Comparison of ENCODE assay signal across 15 cellular contexts in the genomic region with DNA sequence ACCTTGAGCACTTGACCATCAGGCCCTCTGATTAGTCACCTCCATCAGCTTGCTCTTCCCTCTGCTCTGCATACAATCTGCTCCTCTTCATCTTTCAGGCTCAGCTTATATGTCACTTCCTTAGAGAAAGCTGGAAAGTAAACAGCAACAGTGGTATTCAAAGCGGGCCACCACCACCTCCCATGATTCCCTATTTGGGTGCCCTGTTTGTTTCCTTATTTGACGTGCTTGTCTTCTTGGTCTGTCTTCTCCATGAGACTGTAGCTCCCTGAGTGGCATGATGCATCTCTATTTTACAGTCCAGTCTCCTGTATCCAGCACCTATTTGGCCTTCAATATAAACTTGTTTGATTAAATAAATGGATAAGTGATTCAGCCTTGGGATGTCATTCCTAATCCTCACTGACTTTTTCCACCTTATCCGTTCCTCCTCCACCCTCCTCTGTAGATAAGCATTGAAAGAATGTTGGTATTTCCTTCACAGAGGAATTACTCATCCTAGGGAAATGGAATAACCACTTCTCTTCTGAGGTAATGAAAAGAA.
DNase-seq lines count a peak whose midpoint lies in the region; ATAC-seq, FAIRE-seq and TF ChIP-seq lines count a peak whose summit lies in the region.
"Had no signal": no experiment of that assay in that cellular context is flagged by ENCODE, and none has a peak within 500 bp of the region (broad histone marks: within the 10 kb centered on the region; RNA-seq: fewer than 3 reads in every experiment).

No MANE protein-coding gene starts in this region.

- no peak for FAIRE-seq in HTR-8/SVneo (lab: Jason Lieb, UNC)
- FAIRE-seq: endometrium had no signal

- peaks cover 19% of the 10 kb centered on the region for H3F3A ChIP-seq in smooth muscle cell (ENCODE audit: low read depth)

- H3K27ac Mint-ChIP-seq in stimulated activated naive CD8-positive, alpha-beta T cell treated with anti-CD3 and anti-CD28 coated beads, Interleukin-15, amount 100 ng/mL, for 72 hours: peak overlapping the region in 1 of 2 donors; percentile 90

- no peaks in the 10 kb centered on the region for H3K4me1 ChIP-seq in smooth muscle cell (ENCODE audit: low read depth)

- TF ChIP-seq CTCF in smooth muscle cell (IDR thresholded peaks at IDR 0.05; ENCODE audit: borderline replicate concordance, insufficient read depth, poor library complexity, severe bottlenecking): no peak

- WGBS in smooth muscle cell (ENCODE audit: low lambda C conversion rate): 48% methylated on average over 3 of the region's 3 CpGs

- peak overlapping the region; percentile 60 for H3K9ac ChIP-seq in smooth muscle cell (ENCODE audit: low read depth)

- H3K79me2 ChIP-seq in smooth muscle cell (ENCODE audit: low read depth): no peaks in the 10 kb centered on the region

- H3K4me1 Mint-ChIP-seq in stimulated activated naive CD8-positive, alpha-beta T cell treated with anti-CD3 and anti-CD28 coated beads, Interleukin-15, amount 100 ng/mL, for 72 hours: peaks cover 19% of the 10 kb centered on the region

- peak overlapping the region; percentile 31 for H3K4me2 ChIP-seq in smooth muscle cell

- no peaks in the 10 kb centered on the region for H3K36me3 ChIP-seq in smooth muscle cell (ENCODE audit: low read depth)
- H3K36me3 ChIP-seq: ascending aorta, MG63, Peyer's patch, tibial nerve had no signal

- DNase-seq in HS-27A (ENCODE audit: low read depth) (peak; percentile 88), astrocyte of the hippocampus (ENCODE audit: low read depth, low spot score) (peak; percentile 72), glomerular visceral epithelial cell (ENCODE audit: extremely low spot score) (peak; percentile 72), smooth muscle cell (lab: John Stamatoyannopoulos, UW; ENCODE audit: unreplicated experiment) (no peak), HTR-8/SVneo (ENCODE audit: insufficient read length, low spot score) (no peak)
- DNase-seq in activated CD4-positive, alpha-beta T cell treated with anti-CD3 and anti-CD28 coated beads, Interleukin-2, amount 50 U/mL, for 48 hours: no peak
- DNase-seq in stimulated activated naive CD8-positive, alpha-beta T cell treated with anti-CD3 and anti-CD28 coated beads, Interleukin-15, amount 100 ng/mL, for 72 hours: no peak
- DNase-seq: MG63, naive B cell, Peyer's patch had no signal

- peak overlapping the region; percentile 98 for H3K27ac ChIP-seq in smooth muscle cell (ENCODE audit: low read depth)
- H3K27ac ChIP-seq: ascending aorta, Peyer's patch, tibial nerve had no signal

- H4K20me1 ChIP-seq in smooth muscle cell (ENCODE audit: low read depth): no peaks in the 10 kb centered on the region

- no peaks in the 10 kb centered on the region for H3K27me3 ChIP-seq in smooth muscle cell (ENCODE audit: low read depth)
- H3K27me3 ChIP-seq: ascending aorta, MG63, Peyer's patch, tibial nerve had no signal

- no peak overlapping the region for H2AFZ ChIP-seq in smooth muscle cell (ENCODE audit: low read depth)

- no peak for ATAC-seq in HG02973 (IDR thresholded peaks at IDR 0.05; ENCODE audit: unreplicated experiment)
- ATAC-seq in stimulated activated naive CD8-positive, alpha-beta T cell treated with anti-CD3 and anti-CD28 coated beads, Interleukin-15, amount 100 ng/mL, for 72 hours: no peak

- H3K27me3 Mint-ChIP-seq in stimulated activated naive CD8-positive, alpha-beta T cell treated with anti-CD3 and anti-CD28 coated beads, Interleukin-15, amount 100 ng/mL, for 72 hours: peaks cover under 1% of the 10 kb centered on the region

- H3K4me3 ChIP-seq in smooth muscle cell: no peak overlapping the region
- H3K4me3 ChIP-seq: ascending aorta, MG63, Peyer's patch, skin epidermis, tibial nerve had no signal

- no peak overlapping the region for H3K4me3 Mint-ChIP-seq in stimulated activated naive CD8-positive, alpha-beta T cell treated with anti-CD3 and anti-CD28 coated beads, Interleukin-15, amount 100 ng/mL, for 72 hours
- H3K4me3 Mint-ChIP-seq: naive B cell had no signal

- H3K9me3 ChIP-seq in smooth muscle cell (replicated peaks; ENCODE audit: low read depth): no peaks in the 10 kb centered on the region
- H3K9me3 ChIP-seq: ascending aorta, MG63, Peyer's patch, tibial nerve had no signal

- peaks cover 4 to 7% of the 10 kb centered on the region in 2 donors for H3K9me3 Mint-ChIP-seq in stimulated activated naive CD8-positive, alpha-beta T cell treated with anti-CD3 and anti-CD28 coated beads, Interleukin-15, amount 100 ng/mL, for 72 hours
- H3K9me3 Mint-ChIP-seq: naive B cell had no signal

Comparison
In these comparisons a context has a peak if more than half of its experiments do, and no peak if none do; other contexts are left out.
1. DNase-seq: peak in HS-27A (single experiment), astrocyte of the hippocampus (single experiment) and glomerular visceral epithelial cell (single experiment); none in smooth muscle cell (single experiment), activated CD4-positive, alpha-beta T cell treated with anti-CD3 and anti-CD28 coated beads, Interleukin-2, amount 50 U/mL, for 48 hours (0 of 2), HTR-8/SVneo (single experiment) and stimulated activated naive CD8-positive, alpha-beta T cell treated with anti-CD3 and anti-CD28 coated beads, Interleukin-15, amount 100 ng/mL, for 72 hours (0 of 2).